Comparison of ENCODE assay signal across 8 cellular contexts in genomic region chr7:55964261-55964801, GRCh38. TPM values are rescaled to one million over a fixed set of nuclear protein-coding genes. Genes with fewer than 3 reads are reported as not detected.
DNase-seq lines count a peak whose midpoint lies in the region; TF ChIP-seq lines count a peak whose summit lies in the region.

TSS of gene NIPSNAP2 (plus strand) at chr7:55964585. CDS start at chr7:55964610, 25 bp downstream.

- H3K27me3 ChIP-seq in H7 (ENCODE audit: control insufficient read depth, insufficient read depth, low read length) (peaks cover 2% of the 10 kb centered on the region), Loucy (ENCODE audit: insufficient read depth, low read length, poor library complexity, severe bottlenecking) (no peaks in the 10 kb centered on the region), ascending aorta (no peaks in the 10 kb centered on the region), hepatocyte (no peaks in the 10 kb centered on the region)

- H3K4me1 ChIP-seq in Loucy (ENCODE audit: insufficient read depth, low read length, poor library complexity, severe bottlenecking) (peaks cover 24% of the 10 kb centered on the region), ascending aorta (peaks cover 4 to 13% of the 10 kb centered on the region in 2 donors), hepatocyte (ENCODE audit: insufficient read depth) (peaks cover 8% of the 10 kb centered on the region)

- TF ChIP-seq CTCF in GM12864 (IDR thresholded peaks at IDR 0.05; ENCODE audit: low read depth, low read length, missing control alignments) = peak; percentile 55
- peak; percentile 36; the same call in 1 of the 2 replicates for TF ChIP-seq CTCF in Loucy (conservative IDR thresholded peaks at IDR 0.05; ENCODE audit: low read length)
- TF ChIP-seq CTCF in ascending aorta (IDR thresholded peaks at IDR 0.05) = peak in 1 of 3 experiments; percentile 83
- peak; percentile 25 for TF ChIP-seq CTCF in hepatocyte (IDR thresholded peaks at IDR 0.05; ENCODE audit: poor library complexity)
- TF ChIP-seq CTCF in retinal pigment epithelial cell (conservative IDR thresholded peaks at IDR 0.05; ENCODE audit: low read depth, low read length) = no peak

- H2AFZ ChIP-seq in Loucy (ENCODE audit: low read length) (peak within 1 kb of the TSS; percentile 84), hepatocyte (peak within 1 kb of the TSS; percentile 78)

- WGBS in hepatocyte (ENCODE audit: low lambda C conversion rate, missing lambda C conversion rate) = 1% methylated on average over 38 of the region's 70 CpGs

- no peaks in the 10 kb centered on the region for H3K9me2 ChIP-seq in Loucy (replicated peaks; ENCODE audit: low read depth, low read length)
- H3K9me2 ChIP-seq in hepatocyte (replicated peaks; ENCODE audit: insufficient read depth) = no peaks in the 10 kb centered on the region

- peak within 1 kb of the TSS; percentile 85 for H3K9ac ChIP-seq in Loucy (ENCODE audit: low read depth, low read length, poor library complexity, severe bottlenecking)

- H3K27ac ChIP-seq in ascending aorta = peak within 1 kb of the TSS; percentile 88 to 99
- peak within 1 kb of the TSS; percentile 97 for H3K27ac ChIP-seq in hepatocyte

- H3K9me3 ChIP-seq in Loucy (ENCODE audit: insufficient read depth, low read depth, low read length) = no peaks in the 10 kb centered on the region
- no peaks in the 10 kb centered on the region for H3K9me3 ChIP-seq in ascending aorta
- no peaks in the 10 kb centered on the region for H3K9me3 ChIP-seq in hepatocyte (ENCODE audit: low read depth)

- H3K36me3 ChIP-seq in H7 (replicated peaks; ENCODE audit: control insufficient read depth, insufficient read depth, low read length) (peaks cover 2% of the 10 kb centered on the region; the same call in 1 of the 2 replicates), Loucy (ENCODE audit: insufficient read depth, low read length) (no peaks in the 10 kb centered on the region), ascending aorta (peaks cover 0 to 4% of the 10 kb centered on the region in 2 donors), hepatocyte (replicated peaks; ENCODE audit: insufficient read depth, low read depth) (no peaks in the 10 kb centered on the region)

- H3K4me3 ChIP-seq in GM12864 (ENCODE audit: low read depth, low read length) (peak within 1 kb of the TSS; percentile 87), H7 (ENCODE audit: insufficient read depth, low read depth, low read length) (peak within 1 kb of the TSS; percentile 72), Loucy (ENCODE audit: low read length, poor library complexity, severe bottlenecking) (peak within 1 kb of the TSS; percentile 84), ascending aorta (peak within 1 kb of the TSS; percentile 90 to 92), hepatocyte (peak within 1 kb of the TSS; percentile 82), retinal pigment epithelial cell (ENCODE audit: low read length) (peak within 1 kb of the TSS; percentile 76)

- DNase-seq in GM12864 (ENCODE audit: low read depth) (no peak), H7 (peak; percentile 97), ascending aorta (ENCODE audit: low spot score in 2 of 2) (peak in 1 of 2 donors; percentile 74), hepatocyte (ENCODE audit: low spot score) (peak; percentile 88), retinal pigment epithelial cell (ENCODE audit: low read depth) (no peak), OCI-M2 (lab: John Stamatoyannopoulos, UW; ENCODE audit: unreplicated experiment) (no peak)

- H3K79me2 ChIP-seq in Loucy (ENCODE audit: insufficient read depth, low read length) = peaks cover 44% of the 10 kb centered on the region
- H3K79me2 ChIP-seq in hepatocyte = peaks cover 46% of the 10 kb centered on the region

- H3F3A ChIP-seq in Loucy (ENCODE audit: low read depth) = no peaks in the 10 kb centered on the region

- H4K20me1 ChIP-seq in Loucy (ENCODE audit: insufficient read depth, low read length, poor library complexity, severe bottlenecking) = peaks cover 15% of the 10 kb centered on the region
- H4K20me1 ChIP-seq in hepatocyte (ENCODE audit: insufficient read depth, poor library complexity, severe bottlenecking) = peaks cover 14% of the 10 kb centered on the region

- H3K4me2 ChIP-seq in Loucy (ENCODE audit: low read depth, low read length, poor library complexity, severe bottlenecking) (peak within 1 kb of the TSS; percentile 83), hepatocyte (peak within 1 kb of the TSS; percentile 87)

- intact Hi-C loops in T-helper 1 cell treated with Interleukin-12 subunit alpha and Interleukin-12 subunit beta and Interleukin-4 antibody, amounts not matched to agents 30 ng/mL and 1 ng/mL, for 36 hours (cut with micrococcal nuclease) = loop anchor here (1.0 to 10.0 kb wide), 7 partner anchors 13 to 680 kb away; partner anchors contain the start of genes CCT6A, MRPS17 and PSPH
- intact Hi-C loops in ascending aorta (cut with DNase I) = loop anchor here (1.0 to 5.0 kb wide), 7 partner anchors 12 to 392 kb away; partner anchors contain the start of genes CCT6A, PSPH, SUMF2 and VOPP1

RNA-seq across cellular contexts. Expression of gene NIPSNAP2, which starts in this region (rescaled TPM):
- total RNA-seq in H7 (2014; rRNA removed; shearing (Covaris generic)) = 56.5 and 80.3 TPM in 2 replicates
- total RNA-seq in T-helper 1 cell treated with Interleukin-12 subunit alpha and Interleukin-12 subunit beta and Interleukin-4 antibody, amounts not matched to agents 30 ng/mL and 1 ng/mL, for 36 hours = 30.2 and 35.7 TPM in 2 replicates
- total RNA-seq in ascending aorta (33.3 TPM), hepatocyte (46.0 and 47.6 TPM in 2 replicates)
- polyA plus RNA-seq in hepatocyte = 46.2 and 51.6 TPM in 2 replicates

Comparison
In these comparisons a context has a peak if more than half of its experiments do, and no peak if none do; other contexts are left out.
1. DNase-seq: peak in H7 (single experiment) and hepatocyte (single experiment); none in GM12864 (single experiment), retinal pigment epithelial cell (single experiment) and OCI-M2 (single experiment).
2. Peak in every context shown above with its lines, with median percentiles within 50 percentile points of each other: H3K4me3 ChIP-seq.